In the genomic region with DNA sequence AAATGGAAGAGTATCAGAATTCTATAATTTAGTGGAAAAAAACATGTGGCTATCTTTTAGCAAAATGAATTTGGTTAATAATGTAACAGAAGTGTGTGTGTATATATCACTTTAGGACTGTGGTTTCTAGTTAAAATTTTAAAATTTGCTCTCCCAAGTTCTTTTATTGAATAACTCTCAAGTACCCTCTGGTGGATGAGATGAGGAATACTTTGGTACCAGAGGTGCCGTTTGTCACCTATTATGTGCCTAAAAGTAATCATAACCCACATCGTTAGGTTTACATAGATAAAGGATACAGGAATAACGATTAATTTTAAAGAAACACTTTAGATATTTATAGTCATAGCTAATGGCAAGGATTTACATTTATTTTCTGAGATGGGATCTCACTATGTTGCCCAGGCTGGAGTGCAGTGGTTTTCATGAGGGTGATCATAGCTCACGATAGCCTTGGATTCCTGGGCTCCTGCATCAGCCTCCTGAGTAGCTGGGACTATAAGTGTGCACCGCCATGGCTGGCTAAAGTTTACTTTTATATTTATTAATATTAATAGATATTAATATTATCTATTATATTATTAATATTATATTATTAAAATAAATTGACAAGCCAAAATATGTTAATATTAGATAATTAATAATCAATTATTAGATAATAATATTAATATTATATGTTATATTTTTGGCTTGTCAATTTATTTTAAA, we compare ENCODE assay signal across 16 cellular contexts.
DNase-seq lines count a peak whose midpoint lies in the region; ATAC-seq, FAIRE-seq and TF ChIP-seq lines count a peak whose summit lies in the region.
"Had no signal": no experiment of that assay in that cellular context is flagged by ENCODE, and none has a peak within 500 bp of the region (broad histone marks: within the 10 kb centered on the region; RNA-seq: fewer than 3 reads in every experiment).

No MANE protein-coding gene starts in this region.

- no peak overlapping the region for H2AFZ ChIP-seq in K562 (ENCODE audit: low read depth, low read length)

- H3K9ac ChIP-seq in K562 (ENCODE audit: insufficient read depth in 1 of 2, low read depth in 2 of 2, low read length in 2 of 2): no peak overlapping the region

- no peak overlapping the region for H3K4me3 Mint-ChIP-seq in type B pancreatic cell
- H3K4me3 Mint-ChIP-seq: mesothelial cell of epicardium had no signal

- TF ChIP-seq CTCF in K562 (IDR thresholded peaks at IDR 0.05 in 2 of 3, conservative IDR thresholded peaks at IDR 0.05 in 1 of 3; ENCODE audit: insufficient read depth in 2 of 3, low read depth in 1 of 3, low read length in 3 of 3): peak; percentile 14 to 39 (median 21); a peak in 2 of 6 replicates
- TF ChIP-seq CTCF in type B pancreatic cell (conservative IDR thresholded peaks at IDR 0.05): peak; percentile 42
- no peak for TF ChIP-seq CTCF in body of pancreas (IDR thresholded peaks at IDR 0.05)

- H3K36me3 ChIP-seq in K562 (ENCODE audit: control insufficient read depth, insufficient read depth, low read length) (no peaks in the 10 kb centered on the region), body of pancreas (replicated peaks in 1 of 2; ENCODE audit: insufficient read depth in 1 of 2, low read depth in 2 of 2) (no peaks in the 10 kb centered on the region)
- H3K36me3 ChIP-seq: cardiac muscle cell had no signal

- TF ChIP-seq EP300 in K562 (IDR thresholded peaks at IDR 0.05; ENCODE audit: low read length): no peak

- H3K27me3 ChIP-seq in K562 (ENCODE audit: control insufficient read depth in 2 of 2, insufficient read depth in 2 of 2, low read length in 2 of 2) (no peaks in the 10 kb centered on the region), body of pancreas (no peaks in the 10 kb centered on the region)
- H3K27me3 ChIP-seq: cardiac muscle cell had no signal

- DNase-seq in SIG-M5 treated with dmso at 0.1 percent for 504 hours (lab: John Stamatoyannopoulos, UW; ENCODE audit: unreplicated experiment) (peak; percentile 33), SIG-M5 (lab: John Stamatoyannopoulos, UW) (no peak), NAMALWA (ENCODE audit: low spot score) (peak; percentile 26), K562 (ENCODE audit: extremely low read depth in 1 of 4, low spot score in 3 of 4) (peak in 2 of 4 experiments; percentile 45 to 48), type B pancreatic cell (ENCODE audit: extremely low spot score, unreplicated experiment) (no peak), dedifferentiated amniotic fluid mesenchymal stem cell (ENCODE audit: extremely low spot score) (no peak), body of pancreas (no peak), foreskin melanocyte (no peak)
- DNase-seq: activated naive CD4-positive, alpha-beta T cell treated with Interleukin-2 at 50 U/mL for 16 hours; NCI-H1417; NCI-H510A; posterior cingulate gyrus had no signal

- POLR2A ChIA-PET in K562 (lab: Yijun Ruan, JAX): no interaction called here

- BruUV-seq in K562 (replicated peaks; lab: Mats Ljungman, UMichigan): no TSS peak

- H3K4me2 ChIP-seq in K562 (ENCODE audit: insufficient read depth, low read length): no peak overlapping the region

- ATAC-seq in K562: no peak
- ATAC-seq in body of pancreas: no peak
- ATAC-seq: Right ventricle myocardium inferior had no signal

- H3K4me3 ChIP-seq in K562 (no peak overlapping the region), body of pancreas (no peak overlapping the region)
- H3K4me3 ChIP-seq: cardiac muscle cell had no signal

- in situ Hi-C loops in K562 (cut with MboI): no loop called here

- peaks cover 5% of the 10 kb centered on the region for H3K4me1 Mint-ChIP-seq in type B pancreatic cell (ENCODE audit: unreplicated experiment)

- no peaks in the 10 kb centered on the region for H3K36me3 Mint-ChIP-seq in type B pancreatic cell
- H3K36me3 Mint-ChIP-seq: mesothelial cell of epicardium had no signal

- no peak for FAIRE-seq in K562 (lab: Jason Lieb, UNC)
- FAIRE-seq: islet of Langerhans had no signal

- WGBS in K562 (ENCODE audit: insufficient coverage, low coverage, missing lambda C conversion rate): 31% methylated on average over 5 of the region's 5 CpGs
- 74 to 77% methylated on average over 5 of the region's 5 CpGs for WGBS in body of pancreas, 2 donors

- no peaks in the 10 kb centered on the region for H3K9me1 ChIP-seq in K562 (ENCODE audit: control insufficient read depth, insufficient read depth, low read length)

- H3K9me3 ChIP-seq in K562 (replicated peaks; ENCODE audit: control insufficient read depth, insufficient read depth, low read depth, low read length) (no peaks in the 10 kb centered on the region), body of pancreas (no peaks in the 10 kb centered on the region)

- TF ChIP-seq RAD21 in K562 (CRISPR knock-in tag; conservative IDR thresholded peaks at IDR 0.05 in 1 of 2, IDR thresholded peaks at IDR 0.05 in 1 of 2): peak in 1 of 2 experiments; percentile 44; a peak in 2 of 4 replicates

- CTCF ChIA-PET in K562 (lab: Yijun Ruan, JAX; ENCODE audit: low intra/inter-chr PET ratio): interaction anchor here (0.5 to 0.7 kb wide), 2 partner anchors 149 to 184 kb away, joined by 3 to 6 read pairs; no protein-coding TSS in a partner anchor

- H3K79me2 ChIP-seq in K562 (ENCODE audit: control insufficient read depth, insufficient read depth, low read length): no peaks in the 10 kb centered on the region

- H3K27me3 Mint-ChIP-seq in type B pancreatic cell: peaks cover 7% of the 10 kb centered on the region

- H3K9me3 Mint-ChIP-seq in type B pancreatic cell: no peaks in the 10 kb centered on the region

- TF ChIP-seq POLR2A in K562 (conservative IDR thresholded peaks at IDR 0.05): no peak
- no peak for TF ChIP-seq POLR2A in body of pancreas (IDR thresholded peaks at IDR 0.05)

- intact Hi-C loops in K562 (cut with micrococcal nuclease) (no loop called here), body of pancreas (cut with DNase I) (no loop called here)

- H3K27ac Mint-ChIP-seq in type B pancreatic cell: no peak overlapping the region
- H3K27ac Mint-ChIP-seq: mesothelial cell of epicardium had no signal

- H4K20me1 ChIP-seq in K562 (replicated peaks; ENCODE audit: control insufficient read depth, insufficient read depth, low read length): no peaks in the 10 kb centered on the region

- H3K4me1 ChIP-seq in K562 (replicated peaks in 1 of 2; ENCODE audit: control insufficient read depth in 2 of 2, insufficient read depth in 2 of 2, low read length in 2 of 2) (peaks cover 4 to 6% of the 10 kb centered on the region in 2 experiments; a peak in 4 of 5 replicates), body of pancreas (no peaks in the 10 kb centered on the region)

- H3K27ac ChIP-seq in K562 (ENCODE audit: extremely low read depth, low read depth, low read length) (no peak overlapping the region), body of pancreas (no peak overlapping the region)
- H3K27ac ChIP-seq: cardiac muscle cell had no signal

TF ChIP-seq in K562, 482 proteins besides CTCF, POLR2A, EP300 and RAD21 (continues in another document):
- TF ChIP-seq ZBTB43 (CRISPR knock-in tag; IDR thresholded peaks at IDR 0.05): no peak
- TF ChIP-seq, protein P1, sequence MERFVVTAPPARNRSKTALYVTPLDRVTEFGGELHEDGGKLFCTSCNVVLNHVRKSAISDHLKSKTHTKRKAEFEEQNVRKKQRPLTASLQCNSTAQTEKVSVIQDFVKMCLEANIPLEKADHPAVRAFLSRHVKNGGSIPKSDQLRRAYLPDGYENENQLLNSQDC (CRISPR knock-in tag; IDR thresholded peaks at IDR 0.05): no peak
- 0 out of 2 replicates have a peak, but pooled peaks have one; percentile 27 for TF ChIP-seq SMC3 (conservative IDR thresholded peaks at IDR 0.05; ENCODE audit: insufficient read depth, low read depth, low read length)
- no peak for TF ChIP-seq NFXL1 (CRISPR knock-in tag; IDR thresholded peaks at IDR 0.05)
- no peak for TF ChIP-seq SIN3A (IDR thresholded peaks at IDR 0.05; ENCODE audit: borderline replicate concordance in 2 of 2, control insufficient read depth in 1 of 2, low read depth in 2 of 2, low read length in 2 of 2)
- TF ChIP-seq RBM25 (IDR thresholded peaks at IDR 0.05; ENCODE audit: low read depth, low read length, severe bottlenecking): peak; percentile 78
- TF ChIP-seq ZNF24 (IDR thresholded peaks at IDR 0.05): no peak
- TF ChIP-seq, protein P2, sequence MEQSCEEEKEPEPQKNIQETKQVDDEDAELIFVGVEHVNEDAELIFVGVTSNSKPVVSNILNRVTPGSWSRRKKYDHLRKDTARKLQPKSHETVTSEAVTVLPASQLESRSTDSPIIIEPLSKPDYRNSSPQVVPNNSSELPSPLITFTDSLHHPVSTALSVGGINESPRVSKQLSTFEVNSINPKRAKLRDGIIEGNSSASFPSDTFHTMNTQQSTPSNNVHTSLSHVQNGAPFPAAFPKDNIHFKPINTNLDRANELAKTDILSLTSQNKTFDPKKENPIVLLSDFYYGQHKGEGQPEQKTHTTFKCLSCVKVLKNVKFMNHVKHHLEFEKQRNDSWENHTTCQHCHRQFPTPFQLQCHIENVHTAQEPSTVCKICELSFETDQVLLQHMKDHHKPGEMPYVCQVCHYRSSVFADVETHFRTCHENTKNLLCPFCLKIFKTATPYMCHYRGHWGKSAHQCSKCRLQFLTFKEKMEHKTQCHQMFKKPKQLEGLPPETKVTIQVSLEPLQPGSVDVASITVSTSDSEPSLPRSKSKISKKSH (CRISPR knock-in tag; IDR thresholded peaks at IDR 0.05): no peak
- TF ChIP-seq SOX6 (IDR thresholded peaks at IDR 0.05): no peak
- TF ChIP-seq NRF1 (conservative IDR thresholded peaks at IDR 0.05 in 1 of 2, IDR thresholded peaks at IDR 0.05 in 1 of 2): no peak
- peak; percentile 57; the same call in 1 of the 2 replicates for TF ChIP-seq BCOR (IDR thresholded peaks at IDR 0.05)
- no peak for TF ChIP-seq MTF1 (CRISPR knock-in tag; IDR thresholded peaks at IDR 0.05; ENCODE audit: borderline replicate concordance)
- TF ChIP-seq ZBED1 (IDR thresholded peaks at IDR 0.05): no peak
- peak; percentile 99 for TF ChIP-seq ZNF121 (CRISPR knock-in tag; conservative IDR thresholded peaks at IDR 0.05)

Comparison
In these comparisons a context has a peak if more than half of its experiments do, and no peak if none do; other contexts are left out.
1. DNase-seq: peak in SIG-M5 treated with dmso at 0.1 percent for 504 hours (single experiment) and NAMALWA (single experiment); none in SIG-M5 (single experiment), type B pancreatic cell (single experiment), dedifferentiated amniotic fluid mesenchymal stem cell (single experiment), body of pancreas (0 of 4) and foreskin melanocyte (single experiment).
2. CTCF ChIP-seq: peak in K562 (3 of 3) and type B pancreatic cell (single experiment); none in body of pancreas (0 of 7).